ENCODE assay signal across 21 cellular contexts in genomic region chr3:178915365-178915764, GRCh38.
DNase-seq lines count a peak whose midpoint lies in the region; ATAC-seq and TF ChIP-seq lines count a peak whose summit lies in the region.
"Had no signal": no experiment of that assay in that cellular context is flagged by ENCODE, and none has a peak within 500 bp of the region (broad histone marks: within the 10 kb centered on the region; RNA-seq: fewer than 3 reads in every experiment).

No MANE protein-coding gene starts in this region.

- H3K36me3 ChIP-seq in brain microvascular endothelial cell (replicated peaks) (no peaks in the 10 kb centered on the region), right atrium auricular region (no peaks in the 10 kb centered on the region)
- H3K36me3 ChIP-seq: esophagus muscularis mucosa, sigmoid colon had no signal

- H3K4me1 ChIP-seq in right atrium auricular region, result no peaks in the 10 kb centered on the region
- H3K4me1 ChIP-seq: esophagus muscularis mucosa, parathyroid adenoma, sigmoid colon had no signal

- H3K27me3 ChIP-seq in brain microvascular endothelial cell (replicated peaks) (no peaks in the 10 kb centered on the region), right atrium auricular region (no peaks in the 10 kb centered on the region)
- H3K27me3 ChIP-seq: esophagus muscularis mucosa, sigmoid colon had no signal

- H3K4me3 ChIP-seq in brain microvascular endothelial cell (ENCODE audit: low read depth, low read length), result no peak overlapping the region
- H3K4me3 ChIP-seq in right atrium auricular region, result no peak overlapping the region
- H3K4me3 ChIP-seq: esophagus muscularis mucosa, K562, sigmoid colon had no signal

- peak; percentile 41 for TF ChIP-seq CTCF in GM12873 (IDR thresholded peaks at IDR 0.05; ENCODE audit: insufficient read depth, low read depth, low read length, missing control alignments)
- peak; percentile 21 for TF ChIP-seq CTCF in brain microvascular endothelial cell (IDR thresholded peaks at IDR 0.05; ENCODE audit: low read depth, low read length, missing control alignments)
- TF ChIP-seq CTCF in right atrium auricular region (IDR thresholded peaks at IDR 0.05), result no peak

- H3K9me3 ChIP-seq in right atrium auricular region, result peaks cover 0 to 29% of the 10 kb centered on the region in 2 donors

- no peak for DNase-seq in brain microvascular endothelial cell
- no peak for DNase-seq in DMS 273 treated with DMSO at 0.1 percent for 48 hours (lab: John Stamatoyannopoulos, UW)
- no peak for DNase-seq in AG08395 (ENCODE audit: low spot score)
- DNase-seq in right atrium auricular region (ENCODE audit: low spot score), result no peak
- DNase-seq in posterior cingulate gyrus, result no peak
- DNase-seq: activated CD4-positive, alpha-beta T cell treated with anti-CD3 and anti-CD28 coated beads for 48 hours; cerebellar nuclear complex; effector memory CD4-positive, alpha-beta T cell; NCI-H187 treated with DMSO at 0.1 percent for 48 hours; NCI-H2227 treated with DMSO at 0.1 percent for 48 hours; NCI-H774; SHP77; sigmoid colon had no signal

- in situ Hi-C loops in brain microvascular endothelial cell (cut with HindIII; ENCODE audit: low pct_ligation_motif_present, low sequenced_read_pairs), result no loop called here

- intact Hi-C loops in posterior cingulate gyrus (cut with DNase I), result no loop called here

- ATAC-seq in GM21447 (IDR thresholded peaks at IDR 0.05; ENCODE audit: unreplicated experiment) (peak; percentile 75), HG03432 (IDR thresholded peaks at IDR 0.05; ENCODE audit: unreplicated experiment) (peak; percentile 56)
- ATAC-seq: activated naive CD4-positive, alpha-beta T cell treated with anti-CD3 and anti-CD28 coated beads, Interleukin-2, amount 50 U/mL, for 72 hours; K562; natural killer cell treated with Interleukin-12 subunit alpha and Interleukin-12 subunit beta and Interleukin-15 and Interleukin-18, amount 100 ng/mL, for 72 hours had no signal

- H3K27ac ChIP-seq in brain microvascular endothelial cell (no peak overlapping the region), right atrium auricular region (no peak overlapping the region)
- H3K27ac ChIP-seq: esophagus muscularis mucosa, parathyroid adenoma, sigmoid colon had no signal

Comparison
In these comparisons a context has a peak if more than half of its experiments do, and no peak if none do; other contexts are left out.
1. CTCF ChIP-seq: peak in GM12873 (single experiment) and brain microvascular endothelial cell (single experiment); none in right atrium auricular region (0 of 2).